Comparison of ENCODE assay signal across 8 cellular contexts in the genomic region with DNA sequence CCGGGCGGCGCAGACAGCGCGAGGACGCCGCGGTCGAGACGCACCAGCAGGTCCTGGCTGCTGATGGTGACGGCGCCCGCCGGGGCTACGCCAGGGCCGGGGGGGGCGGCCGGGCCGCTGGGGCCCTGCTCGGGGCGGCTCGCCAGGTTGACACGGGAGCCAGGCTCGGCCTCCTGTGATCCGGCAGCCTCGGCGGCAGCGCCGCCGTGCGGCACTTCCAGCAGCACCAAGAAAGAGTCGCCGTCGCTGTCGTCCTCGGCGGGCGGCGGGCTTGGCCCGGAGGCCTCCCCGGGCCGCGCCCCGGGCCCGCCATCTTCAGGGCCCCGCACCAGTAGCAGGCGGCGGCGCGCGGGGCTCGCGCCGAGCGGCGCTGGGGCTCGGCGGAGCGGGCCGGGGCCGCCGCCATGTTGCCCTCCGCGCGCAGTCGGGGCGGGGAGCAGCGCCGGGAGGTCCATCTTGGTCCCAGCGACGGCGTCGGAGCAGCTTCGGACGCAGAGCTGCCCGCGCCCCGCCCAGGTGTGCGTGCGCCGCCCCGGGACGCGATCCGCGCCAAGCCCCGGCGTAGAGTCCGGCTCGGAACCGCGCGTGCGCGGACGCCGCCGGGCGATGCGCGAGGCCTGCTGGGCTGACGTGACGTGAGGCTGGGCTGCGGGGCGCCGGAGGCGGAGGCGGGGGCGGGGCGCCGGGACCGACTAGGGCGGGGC. TPM values are rescaled to one million over a fixed set of nuclear protein-coding genes. Genes with fewer than 3 reads are reported as not detected.
DNase-seq lines count a peak whose midpoint lies in the region; ATAC-seq and TF ChIP-seq lines count a peak whose summit lies in the region.

A gene with protein sequence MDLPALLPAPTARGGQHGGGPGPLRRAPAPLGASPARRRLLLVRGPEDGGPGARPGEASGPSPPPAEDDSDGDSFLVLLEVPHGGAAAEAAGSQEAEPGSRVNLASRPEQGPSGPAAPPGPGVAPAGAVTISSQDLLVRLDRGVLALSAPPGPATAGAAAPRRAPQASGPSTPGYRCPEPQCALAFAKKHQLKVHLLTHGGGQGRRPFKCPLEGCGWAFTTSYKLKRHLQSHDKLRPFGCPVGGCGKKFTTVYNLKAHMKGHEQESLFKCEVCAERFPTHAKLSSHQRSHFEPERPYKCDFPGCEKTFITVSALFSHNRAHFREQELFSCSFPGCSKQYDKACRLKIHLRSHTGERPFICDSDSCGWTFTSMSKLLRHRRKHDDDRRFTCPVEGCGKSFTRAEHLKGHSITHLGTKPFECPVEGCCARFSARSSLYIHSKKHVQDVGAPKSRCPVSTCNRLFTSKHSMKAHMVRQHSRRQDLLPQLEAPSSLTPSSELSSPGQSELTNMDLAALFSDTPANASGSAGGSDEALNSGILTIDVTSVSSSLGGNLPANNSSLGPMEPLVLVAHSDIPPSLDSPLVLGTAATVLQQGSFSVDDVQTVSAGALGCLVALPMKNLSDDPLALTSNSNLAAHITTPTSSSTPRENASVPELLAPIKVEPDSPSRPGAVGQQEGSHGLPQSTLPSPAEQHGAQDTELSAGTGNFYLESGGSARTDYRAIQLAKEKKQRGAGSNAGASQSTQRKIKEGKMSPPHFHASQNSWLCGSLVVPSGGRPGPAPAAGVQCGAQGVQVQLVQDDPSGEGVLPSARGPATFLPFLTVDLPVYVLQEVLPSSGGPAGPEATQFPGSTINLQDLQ (minus strand): TSS at position 481 of the 704 bp plus-strand sequence. CDS start 26 bp downstream, at position 455.

- no peaks in the 10 kb centered on the region for H3K27me3 Mint-ChIP-seq in CD4-positive, alpha-beta T cell
- H3K27me3 Mint-ChIP-seq in activated CD4-positive, alpha-beta memory T cell treated with anti-CD3 and anti-CD28 coated beads for 36 hours, result no peaks in the 10 kb centered on the region

- H3K27ac ChIP-seq in CD4-positive, alpha-beta T cell (ENCODE audit: low read depth, low read length), result peak within 1 kb of the TSS; percentile 23

- peak in 1 of 2 donors; percentile 43 for TF ChIP-seq POLR2A in lower leg skin (IDR thresholded peaks at IDR 0.05)

- intact Hi-C loops in CD4-positive, alpha-beta T cell (cut with DNase I, micrococcal nuclease), result loop anchor here (2.0 to 10.0 kb wide), 13 partner anchors 118 to 1751 kb away; a partner anchor contains a TSS
- intact Hi-C loops in activated CD4-positive, alpha-beta memory T cell treated with anti-CD3 and anti-CD28 coated beads for 36 hours (cut with micrococcal nuclease), result loop anchor here (1.0 to 5.0 kb wide), 5 partner anchors 118 to 559 kb away; a partner anchor contains a TSS
- intact Hi-C loops in lower leg skin (cut with DNase I; ENCODE audit: low total_unique reads), result no loop called here

- CTCF ChIA-PET in CD4-positive, alpha-beta T cell (lab: Charles Lee), result interaction anchor here (1.4 kb wide), 1 partner anchor 10 kb away, joined by 4 read pairs; no protein-coding TSS in a partner anchor
- CTCF ChIA-PET in activated CD4-positive, alpha-beta memory T cell treated with anti-CD3 and anti-CD28 coated beads for 36 hours (lab: Charles Lee), result interaction anchor here (0.8 to 1.3 kb wide), 3 partner anchors 9 to 1071 kb away, joined by 3 read pairs; no protein-coding TSS in a partner anchor

- H3K27me3 ChIP-seq in CD4-positive, alpha-beta T cell (ENCODE audit: control insufficient read depth, insufficient read depth, low read length), result no peaks in the 10 kb centered on the region

- H3K4me3 Mint-ChIP-seq in CD4-positive, alpha-beta T cell, result peak within 1 kb of the TSS; percentile 95
- H3K4me3 Mint-ChIP-seq in activated CD4-positive, alpha-beta memory T cell treated with anti-CD3 and anti-CD28 coated beads for 36 hours, result peak within 1 kb of the TSS; percentile 88

- no peaks in the 10 kb centered on the region for H3K9me3 ChIP-seq in CD4-positive, alpha-beta T cell (ENCODE audit: control insufficient read depth, low read length)

- no peak for TF ChIP-seq CTCF in CD4-positive, alpha-beta T cell (IDR thresholded peaks at IDR 0.05)
- TF ChIP-seq CTCF in lower leg skin (IDR thresholded peaks at IDR 0.05), result no peak

- POLR2A ChIA-PET in CD4-positive, alpha-beta T cell (lab: Charles Lee), result interaction anchor here (0.6 to 2.6 kb wide), 6 partner anchors 23 to 1473 kb away, joined by 3 to 7 read pairs (median 4); a partner anchor contains a TSS
- POLR2A ChIA-PET in activated CD4-positive, alpha-beta memory T cell treated with anti-CD3 and anti-CD28 coated beads for 36 hours (lab: Charles Lee), result interaction anchor here (1.1 kb wide), 1 partner anchor 13 kb away, joined by 3 read pairs; no protein-coding TSS in a partner anchor

- peak; percentile 80 to 95 (median 90) for DNase-seq in CD4-positive, alpha-beta T cell
- DNase-seq in NCI-H82 (lab: John Stamatoyannopoulos, UW) (peak; percentile 95), dermis microvascular lymphatic vessel endothelial cell (ENCODE audit: low read depth in 2 of 2) (peak; percentile 83 to 95), lower leg skin (ENCODE audit: low spot score in 2 of 2) (peak; percentile 89 to 98)
- DNase-seq in activated CD4-positive, alpha-beta memory T cell treated with anti-CD3 and anti-CD28 coated beads for 36 hours, result peak; percentile 94
- DNase-seq in stimulated activated CD4-positive, alpha-beta T cell treated with anti-CD3 and anti-CD28 coated beads, Interleukin-4, amount 100 ng/mL, for 4 hours, result peak; percentile 92 to 95

- peaks cover 51% of the 10 kb centered on the region for H3K4me1 Mint-ChIP-seq in CD4-positive, alpha-beta T cell (ENCODE audit: low read depth)
- peaks cover 39% of the 10 kb centered on the region for H3K4me1 Mint-ChIP-seq in activated CD4-positive, alpha-beta memory T cell treated with anti-CD3 and anti-CD28 coated beads for 36 hours (ENCODE audit: low read depth)

- 0 to 4% methylated on average over 19 to 69 of the region's 113 CpGs for WGBS in lower leg skin, 2 donors

- H3K27ac Mint-ChIP-seq in CD4-positive, alpha-beta T cell, result peak within 1 kb of the TSS; percentile 94
- H3K27ac Mint-ChIP-seq in activated CD4-positive, alpha-beta memory T cell treated with anti-CD3 and anti-CD28 coated beads for 36 hours, result peak within 1 kb of the TSS; percentile 79

- peak within 1 kb of the TSS; percentile 63 for H3K4me3 ChIP-seq in lower leg skin (ENCODE audit: low read depth, poor library complexity, severe bottlenecking)

- H3K9me3 Mint-ChIP-seq in CD4-positive, alpha-beta T cell, result no peaks in the 10 kb centered on the region
- H3K9me3 Mint-ChIP-seq in activated CD4-positive, alpha-beta memory T cell treated with anti-CD3 and anti-CD28 coated beads for 36 hours, result no peaks in the 10 kb centered on the region

- peaks cover 38% of the 10 kb centered on the region for H3K36me3 Mint-ChIP-seq in CD4-positive, alpha-beta T cell (ENCODE audit: low read depth)
- H3K36me3 Mint-ChIP-seq in activated CD4-positive, alpha-beta memory T cell treated with anti-CD3 and anti-CD28 coated beads for 36 hours, result peaks cover 21% of the 10 kb centered on the region

- ATAC-seq in CD4-positive, alpha-beta T cell (ENCODE audit: poor library complexity), result peak; percentile 75
- peak; percentile 87 for ATAC-seq in GM19397 (IDR thresholded peaks at IDR 0.05; ENCODE audit: unreplicated experiment)
- ATAC-seq in HG03565 (IDR thresholded peaks at IDR 0.05; ENCODE audit: unreplicated experiment), result peak; percentile 68

RNA-seq across cellular contexts. Expression of the gene that starts here (rescaled TPM):
- total RNA-seq in CD4-positive, alpha-beta T cell, result 10 to 100 TPM; 60.7 to 61.3 TPM
- 10 to 100 TPM; 18.2 to 19.1 TPM for total RNA-seq in activated CD4-positive, alpha-beta memory T cell treated with anti-CD3 and anti-CD28 coated beads for 36 hours
- total RNA-seq in dermis microvascular lymphatic vessel endothelial cell, result 11.4 and 17.6 TPM in 2 replicates
- 10 to 100 TPM; 37.5 to 62.0 (median 52.3) TPM for total RNA-seq in lower leg skin

Comparison
In these comparisons a context has a peak if more than half of its experiments do, and no peak if none do; other contexts are left out.
1. Peak in every context shown above with its lines: DNase-seq, ATAC-seq, H3K4me3 ChIP-seq and H3K27ac ChIP-seq.